1 cellular context compared by ENCODE assay signal in genomic region chr19:33376931-33377557, GRCh38.
TF ChIP-seq lines count a peak whose summit lies in the region.

No MANE protein-coding gene starts in this region.

TF ChIP-seq in GM23338, 12 proteins besides CTCF, POLR2A, EP300 and RAD21 (continued from another document):
- TF ChIP-seq ZNF462 (CRISPR knock-in tag; IDR thresholded peaks at IDR 0.05) = no peak
- TF ChIP-seq EZH2 (IDR thresholded peaks at IDR 0.05; ENCODE audit: low read depth, unreplicated experiment) = no peak
